8 cellular contexts compared by ENCODE assay signal in the genomic region with DNA sequence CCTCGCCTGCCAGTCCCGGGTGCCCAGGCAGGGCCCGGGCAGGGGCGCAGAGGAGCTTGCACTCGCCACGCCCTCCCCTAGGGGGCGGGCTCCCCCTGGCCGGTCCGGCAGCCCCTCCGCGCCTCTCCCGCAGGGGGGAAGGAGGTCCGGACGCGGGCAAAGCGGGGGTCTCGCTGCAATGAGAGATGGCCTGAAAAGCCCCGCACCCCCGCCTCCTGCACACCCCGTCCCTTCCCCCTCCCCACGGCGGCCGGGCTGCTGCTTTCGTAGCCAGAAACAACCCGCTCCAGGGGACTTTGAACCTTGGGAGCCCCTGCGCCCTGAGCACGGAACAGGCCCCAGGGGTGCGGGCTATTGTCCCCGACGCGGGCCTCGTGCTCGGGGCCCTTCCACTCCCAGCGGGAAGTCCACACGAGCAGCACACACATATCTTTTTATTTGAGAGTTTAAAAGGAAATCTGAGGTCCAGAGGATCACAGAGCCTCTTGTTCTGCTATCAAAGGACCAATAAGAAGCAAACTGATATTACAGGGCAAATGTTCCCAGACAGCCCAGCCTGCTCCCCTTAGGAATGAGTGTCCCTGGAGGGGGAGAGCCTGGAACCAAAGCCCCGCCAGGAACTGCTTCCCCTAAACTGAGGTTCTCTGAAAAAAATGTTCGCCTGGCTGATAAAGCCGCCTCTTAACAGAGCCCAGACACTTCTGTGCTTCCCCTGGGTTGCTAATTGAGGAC. TPM values are rescaled to one million over a fixed set of nuclear protein-coding genes. Genes with fewer than 3 reads are reported as not detected.
DNase-seq lines count a peak whose midpoint lies in the region; ATAC-seq, FAIRE-seq and TF ChIP-seq lines count a peak whose summit lies in the region.

No MANE protein-coding gene starts in this region.

- H2AFZ ChIP-seq in SU-DHL-6 (ENCODE audit: low read depth, low read length, severe bottlenecking) (peak overlapping the region; percentile 40), HepG2 (ENCODE audit: low read length) (no peak overlapping the region)

- peak; percentile 71 for FAIRE-seq in HepG2 (lab: Jason Lieb, UNC)

- TF ChIP-seq CTCF in BJ (IDR thresholded peaks at IDR 0.05; ENCODE audit: insufficient read depth, low read depth, low read length) (peak; percentile 70), GM20000 (IDR thresholded peaks at IDR 0.05; ENCODE audit: extremely low read depth, missing control alignments) (peak; percentile 94), SU-DHL-6 (IDR thresholded peaks at IDR 0.05; ENCODE audit: insufficient read depth, low read length, poor library complexity, severe bottlenecking) (peak; percentile 61), cardiac fibroblast (IDR thresholded peaks at IDR 0.05; ENCODE audit: low read depth, low read length) (peak; percentile 55), HepG2 (CRISPR knock-in tag; IDR thresholded peaks at IDR 0.05) (peak; percentile 84)

- H3K4me3 ChIP-seq in BJ (ENCODE audit: low read depth, low read length) (no peak overlapping the region), SU-DHL-6 (ENCODE audit: insufficient read depth, low read length, poor library complexity, severe bottlenecking) (no peak overlapping the region), cardiac fibroblast (replicated peaks in 1 of 2; ENCODE audit: low read depth in 2 of 2, low read length in 2 of 2) (no peak overlapping the region), HepG2 (replicated peaks in 1 of 3; ENCODE audit: insufficient read depth in 1 of 3, low read depth in 2 of 3, low read length in 3 of 3) (peak overlapping the region; percentile 63 to 87 (median 77))

- H3K79me2 ChIP-seq in SU-DHL-6 (ENCODE audit: insufficient read depth, low read length) (no peaks in the 10 kb centered on the region), HepG2 (ENCODE audit: insufficient read depth, low read length) (no peaks in the 10 kb centered on the region)

- H3K27me3 ChIP-seq in BJ (ENCODE audit: control insufficient read depth, insufficient read depth, low read length), result peaks cover 27% of the 10 kb centered on the region
- no peaks in the 10 kb centered on the region for H3K27me3 ChIP-seq in SU-DHL-6 (ENCODE audit: low read length)
- H3K27me3 ChIP-seq in HepG2 (ENCODE audit: control insufficient read depth in 1 of 2, insufficient read depth in 2 of 2, low read length in 2 of 2), result no peaks in the 10 kb centered on the region

- H3K4me3 Mint-ChIP-seq in stimulated activated naive B cell treated with anti-CD40 and anti-IgM and Interleukin-4, amounts not matched to agents 10 μg/mL and 1 μg/mL and 100 μg/mL, for 72 hours, result peak overlapping the region; percentile 29 to 48

- POLR2A ChIA-PET in BJ (lab: Charles Lee), result no interaction called here
- POLR2A ChIA-PET in HepG2 (lab: Yijun Ruan, JAX), result interaction anchor here (0.6 to 9.7 kb wide), 18 partner anchors 8 to 145 kb away, joined by 3 to 333 read pairs (median 6); a partner anchor contains a TSS

- H3K36me3 Mint-ChIP-seq in stimulated activated naive B cell treated with anti-CD40 and anti-IgM and Interleukin-4, amounts not matched to agents 10 μg/mL and 1 μg/mL and 100 μg/mL, for 72 hours, result no peaks in the 10 kb centered on the region

- in situ Hi-C loops in HepG2 (cut with HindIII; ENCODE audit: extremely low pct_ligation_motif_present, low pct_unique_long_range_greater_than_20kb), result loop anchor here (5.0 kb wide), 1 partner anchor 82 kb away; no protein-coding TSS in a partner anchor

- peak; percentile 24 to 69; a peak in 3 of 4 replicates for TF ChIP-seq EP300 in HepG2 (IDR thresholded peaks at IDR 0.05; ENCODE audit: low read depth in 2 of 2, low read length in 2 of 2)
- peak; percentile 59; the same call in 1 of the 2 replicates for TF ChIP-seq EP300 in HepG2 (CRISPR knock-in tag; IDR thresholded peaks at IDR 0.05; ENCODE audit: borderline replicate concordance)

- H4K20me1 ChIP-seq in SU-DHL-6 (ENCODE audit: low read depth, low read length) (no peaks in the 10 kb centered on the region), HepG2 (ENCODE audit: insufficient read depth, low read length) (no peaks in the 10 kb centered on the region)

- ATAC-seq in HepG2, result peak; percentile 73
- ATAC-seq in stimulated activated naive B cell treated with anti-CD40 and anti-IgM and Interleukin-4, amounts not matched to agents 10 μg/mL and 1 μg/mL and 100 μg/mL, for 72 hours (replicated peaks), result peak; percentile 67 to 69
- no peak for ATAC-seq in GM18498 (IDR thresholded peaks at IDR 0.05; ENCODE audit: unreplicated experiment)

- TSS peak; percentile 98 for BruUV-seq in HepG2 (replicated peaks; lab: Mats Ljungman, UMichigan)

- 2% methylated on average over 20 of the region's 38 CpGs for WGBS in HepG2 (ENCODE audit: low lambda C conversion rate)

- intact Hi-C loops in HepG2 (cut with micrococcal nuclease; ENCODE audit: unreplicated experiment), result loop anchor here (2.0 to 5.0 kb wide), 2 partner anchors 82 to 148 kb away; no protein-coding TSS in a partner anchor

- no peaks in the 10 kb centered on the region for H3K9me2 ChIP-seq in SU-DHL-6 (replicated peaks; ENCODE audit: insufficient read depth, low read length)

- peak; percentile 51 for TF ChIP-seq RAD21 in HepG2 (CRISPR knock-in tag; IDR thresholded peaks at IDR 0.05)

- no peak overlapping the region for H3K27ac ChIP-seq in SU-DHL-6 (ENCODE audit: low read depth, low read length)
- peak overlapping the region; percentile 85 for H3K27ac ChIP-seq in HepG2 (ENCODE audit: extremely low read length, insufficient read depth, low read length)

- CTCF ChIA-PET in BJ (lab: Yijun Ruan, JAX) (interaction anchor here (0.6 to 5.6 kb wide), 13 partner anchors 10 to 256 kb away, joined by 3 to 24 read pairs (median 4); a partner anchor contains a TSS), HepG2 (lab: Yijun Ruan, JAX; ENCODE audit: low intra/inter-chr PET ratio, low total read pairs) (interaction anchor here (1.4 to 2.6 kb wide), 3 partner anchors 61 to 146 kb away, joined by 3 to 6 read pairs (median 3); no protein-coding TSS in a partner anchor)

- no peaks in the 10 kb centered on the region for H3F3A ChIP-seq in SU-DHL-6 (ENCODE audit: insufficient read depth)

- H3K27me3 Mint-ChIP-seq in stimulated activated naive B cell treated with anti-CD40 and anti-IgM and Interleukin-4, amounts not matched to agents 10 μg/mL and 1 μg/mL and 100 μg/mL, for 72 hours, result peaks cover 36 to 64% of the 10 kb centered on the region in 2 donors

- H3K9me3 Mint-ChIP-seq in stimulated activated naive B cell treated with anti-CD40 and anti-IgM and Interleukin-4, amounts not matched to agents 10 μg/mL and 1 μg/mL and 100 μg/mL, for 72 hours, result no peaks in the 10 kb centered on the region

- H3K36me3 ChIP-seq in BJ (ENCODE audit: control insufficient read depth, insufficient read depth, low read length) (no peaks in the 10 kb centered on the region), SU-DHL-6 (ENCODE audit: low read length) (no peaks in the 10 kb centered on the region), HepG2 (replicated peaks in 1 of 2; ENCODE audit: control insufficient read depth in 1 of 2, insufficient read depth in 2 of 2, low read length in 2 of 2) (no peaks in the 10 kb centered on the region)

- H3K9me3 ChIP-seq in SU-DHL-6 (ENCODE audit: insufficient read depth, low read length), result no peaks in the 10 kb centered on the region
- no peaks in the 10 kb centered on the region for H3K9me3 ChIP-seq in HepG2 (ENCODE audit: low read length)

- TF ChIP-seq POLR2A in HepG2 (IDR thresholded peaks at IDR 0.05; ENCODE audit: insufficient read depth in 1 of 2, low read depth in 2 of 2, low read length in 2 of 2), result no peak

- DNase-seq in BJ (ENCODE audit: low read depth) (no peak), GM20000 (ENCODE audit: low spot score) (peak; percentile 88), cardiac fibroblast (ENCODE audit: low read depth in 2 of 2) (peak; percentile 21 to 35), HepG2 (ENCODE audit: low spot score) (peak; percentile 74)
- no peak for DNase-seq in stimulated activated naive B cell treated with anti-CD40 and anti-IgM and Interleukin-4, amounts not matched to agents 10 μg/mL and 1 μg/mL and 100 μg/mL, for 72 hours
- no peak for DNase-seq in central memory CD4-positive, alpha-beta T cell

- H3K9ac ChIP-seq in SU-DHL-6 (ENCODE audit: low read length) (no peak overlapping the region), HepG2 (ENCODE audit: insufficient read depth, low read depth, low read length) (peak overlapping the region; percentile 92)

- H3K27ac Mint-ChIP-seq in stimulated activated naive B cell treated with anti-CD40 and anti-IgM and Interleukin-4, amounts not matched to agents 10 μg/mL and 1 μg/mL and 100 μg/mL, for 72 hours, result no peak overlapping the region

- peaks cover 86% of the 10 kb centered on the region for H3K4me1 ChIP-seq in HepG2 (ENCODE audit: insufficient read depth, low read length)

- H3K4me2 ChIP-seq in SU-DHL-6 (ENCODE audit: low read depth, low read length, poor library complexity, severe bottlenecking) (peak overlapping the region; percentile 9), HepG2 (ENCODE audit: low read depth, low read length) (peak overlapping the region; percentile 99)

- peaks cover 13 to 42% of the 10 kb centered on the region in 2 donors for H3K4me1 Mint-ChIP-seq in stimulated activated naive B cell treated with anti-CD40 and anti-IgM and Interleukin-4, amounts not matched to agents 10 μg/mL and 1 μg/mL and 100 μg/mL, for 72 hours

RNA-seq across cellular contexts. Expression of a gene that starts 5.8 kb away (rescaled TPM):
- polyA plus RNA-seq in BJ (2011; rRNA removed) (8.0 and 10.4 TPM in 2 replicates), HepG2 (2011; rRNA removed) (50.8 and 61.1 TPM in 2 replicates)
- 6.5 and 9.8 TPM in 2 replicates for polyA minus RNA-seq in BJ (2011; rRNA and poly(A)+ RNA removed)
- total RNA-seq in HepG2 (2016; rRNA removed; fragmentation: Illumina TruSeq; extraction: Trizol), result 17.1 and 25.8 TPM in 2 replicates
- 4.7 and 4.8 TPM in 2 replicates for total RNA-seq in HepG2 (2016; cell fraction: cytosol; rRNA removed; fragmentation: Illumina TruSeq; extraction: Trizol; ENCODE audit: low read depth)
- total RNA-seq in HepG2 (2016; cell fraction: insoluble cytoplasmic fraction; rRNA removed; fragmentation: Illumina TruSeq; extraction: Trizol), result 17.7 and 25.2 TPM in 2 replicates
- 13.9 and 15.1 TPM in 2 replicates for total RNA-seq in HepG2 (2016; cell fraction: membrane; rRNA removed; fragmentation: Illumina TruSeq; extraction: Trizol)
- total RNA-seq in HepG2 (2016; cell fraction: nucleus; rRNA removed; fragmentation: Illumina TruSeq; extraction: Trizol), result 18.5 and 22.8 TPM in 2 replicates
- polyA plus RNA-seq in HepG2 (2011; cell fraction: cytosol; rRNA removed), result 31.1 and 45.6 TPM in 2 replicates
- 117 and 122 TPM in 2 replicates for polyA plus RNA-seq in HepG2 (2011; cell fraction: nucleus; rRNA removed)
- polyA plus RNA-seq in HepG2 (2012), result 27.9 and 32.4 TPM in 2 replicates
- polyA plus RNA-seq in HepG2 (2016; cell fraction: cytosol; fragmentation: Illumina TruSeq; extraction: Trizol; ENCODE audit: low read depth), result 3.7 and 4.2 TPM in 2 replicates
- polyA plus RNA-seq in HepG2 (2016; cell fraction: insoluble cytoplasmic fraction; fragmentation: Illumina TruSeq; extraction: Trizol; ENCODE audit: low read depth), result 29.4 and 33.0 TPM in 2 replicates
- 11.7 and 12.5 TPM in 2 replicates for polyA plus RNA-seq in HepG2 (2016; cell fraction: membrane; fragmentation: Illumina TruSeq; extraction: Trizol; ENCODE audit: low read depth)
- 60.4 and 60.8 TPM in 2 replicates for polyA plus RNA-seq in HepG2 (2016; cell fraction: nucleus; fragmentation: Illumina TruSeq; extraction: Trizol; ENCODE audit: insufficient read depth, low read depth)
- 17.1 and 51.0 TPM in 2 replicates for polyA minus RNA-seq in HepG2 (2011; rRNA and poly(A)+ RNA removed; ENCODE audit: low replicate concordance)
- polyA minus RNA-seq in HepG2 (2011; cell fraction: cytosol; rRNA and poly(A)+ RNA removed), result 33.1 and 38.6 TPM in 2 replicates
- 17.8 and 25.2 TPM in 2 replicates for polyA minus RNA-seq in HepG2 (2011; cell fraction: nucleus; rRNA and poly(A)+ RNA removed)

RNA-seq across cellular contexts. Expression of a gene that starts 48.2 kb away (rescaled TPM):
- 0.32 and 0.47 TPM in 2 replicates for polyA plus RNA-seq in BJ (2011; rRNA removed)
- polyA minus RNA-seq in BJ (2011; rRNA and poly(A)+ RNA removed), result 0.52 and 0.57 TPM in 2 replicates
- 12.0 and 12.6 TPM in 2 replicates for total RNA-seq in HepG2 (2016; rRNA removed; fragmentation: Illumina TruSeq; extraction: Trizol)
- total RNA-seq in HepG2 (2016; cell fraction: cytosol; rRNA removed; fragmentation: Illumina TruSeq; extraction: Trizol; ENCODE audit: low read depth), result 1.3 and 2.4 TPM in 2 replicates
- 12.8 and 13.5 TPM in 2 replicates for total RNA-seq in HepG2 (2016; cell fraction: insoluble cytoplasmic fraction; rRNA removed; fragmentation: Illumina TruSeq; extraction: Trizol)
- total RNA-seq in HepG2 (2016; cell fraction: membrane; rRNA removed; fragmentation: Illumina TruSeq; extraction: Trizol), result 4.8 and 5.6 TPM in 2 replicates
- total RNA-seq in HepG2 (2016; cell fraction: nucleus; rRNA removed; fragmentation: Illumina TruSeq; extraction: Trizol), result 5.7 and 8.6 TPM in 2 replicates
- 0.34 and 0.76 TPM in 2 replicates for polyA plus RNA-seq in HepG2 (2011; rRNA removed)
- 0.72 and 0.99 TPM in 2 replicates for polyA plus RNA-seq in HepG2 (2011; cell fraction: cytosol; rRNA removed)
- polyA plus RNA-seq in HepG2 (2011; cell fraction: nucleus; rRNA removed), result 3.4 and 5.0 TPM in 2 replicates
- 7.4 and 7.7 TPM in 2 replicates for polyA plus RNA-seq in HepG2 (2012)
- 0.54 and 0.80 TPM in 2 replicates for polyA plus RNA-seq in HepG2 (2016; cell fraction: cytosol; fragmentation: Illumina TruSeq; extraction: Trizol; ENCODE audit: low read depth)
- 10.9 and 11.0 TPM in 2 replicates for polyA plus RNA-seq in HepG2 (2016; cell fraction: insoluble cytoplasmic fraction; fragmentation: Illumina TruSeq; extraction: Trizol; ENCODE audit: low read depth)
- 1.4 TPM in 2 replicates for polyA plus RNA-seq in HepG2 (2016; cell fraction: membrane; fragmentation: Illumina TruSeq; extraction: Trizol; ENCODE audit: low read depth)
- polyA plus RNA-seq in HepG2 (2016; cell fraction: nucleus; fragmentation: Illumina TruSeq; extraction: Trizol; ENCODE audit: insufficient read depth, low read depth), result 15.7 and 18.7 TPM in 2 replicates
- 1.2 and 1.6 TPM in 2 replicates for polyA minus RNA-seq in HepG2 (2011; rRNA and poly(A)+ RNA removed; ENCODE audit: low replicate concordance)
- 1.8 and 1.9 TPM in 2 replicates for polyA minus RNA-seq in HepG2 (2011; cell fraction: cytosol; rRNA and poly(A)+ RNA removed)
- 0.77 and 0.87 TPM in 2 replicates for polyA minus RNA-seq in HepG2 (2011; cell fraction: nucleus; rRNA and poly(A)+ RNA removed)

Comparison
In these comparisons a context has a peak if more than half of its experiments do, and no peak if none do; other contexts are left out.
1. DNase-seq: peak in GM20000 (single experiment), cardiac fibroblast (2 of 2) and HepG2 (single experiment); none in BJ (single experiment), stimulated activated naive B cell treated with anti-CD40 and anti-IgM and Interleukin-4, amounts not matched to agents 10 μg/mL and 1 μg/mL and 100 μg/mL, for 72 hours (single experiment) and central memory CD4-positive, alpha-beta T cell (single experiment).
2. H3K4me3 ChIP-seq: peak in HepG2 (3 of 3); none in BJ (single experiment), SU-DHL-6 (single experiment) and cardiac fibroblast (0 of 2).
3. Peak in every context shown above with its lines, with median percentiles within 50 percentile points of each other: CTCF ChIP-seq.